Comparison of ENCODE assay signal across 26 cellular contexts in genomic region chr9:71096431-71097108, GRCh38. TPM values are rescaled to one million over a fixed set of nuclear protein-coding genes. Genes with fewer than 3 reads are reported as not detected.
DNase-seq lines count a peak whose midpoint lies in the region; ATAC-seq and TF ChIP-seq lines count a peak whose summit lies in the region.
"Had no signal": no experiment of that assay in that cellular context is flagged by ENCODE, and none has a peak within 500 bp of the region (broad histone marks: within the 10 kb centered on the region; RNA-seq: fewer than 3 reads in every experiment).

No MANE protein-coding gene starts in this region.

- no peak overlapping the region for H2AFZ ChIP-seq in GM23338

- no peaks in the 10 kb centered on the region for H3K9me2 ChIP-seq in GM23338 (ENCODE audit: insufficient read depth)

- peaks cover 2% of the 10 kb centered on the region; the same call in 1 of the 2 replicates for H3K79me2 ChIP-seq in GM23338 (replicated peaks; ENCODE audit: insufficient read depth)

- H3K27me3 ChIP-seq in GM23338 (ENCODE audit: insufficient read depth) (no peaks in the 10 kb centered on the region), right lobe of liver (no peaks in the 10 kb centered on the region), testis (no peaks in the 10 kb centered on the region), foreskin keratinocyte (peaks cover 5% of the 10 kb centered on the region)
- H3K27me3 ChIP-seq: suprapubic skin, uterus had no signal

- ATAC-seq in GM23338, result no peak
- ATAC-seq in WTC11, result no peak
- ATAC-seq in right lobe of liver, result peak; percentile 81 to 90 (median 86)
- no peak for ATAC-seq in foreskin keratinocyte
- ATAC-seq: SK-N-SH treated with all-trans-retinoic acid at 6 μM for 48 hours; stimulated activated effector memory CD8-positive, alpha-beta T cell treated with anti-CD3 and anti-CD28 coated beads, Interleukin-12 subunit alpha, Interleukin-12 subunit beta, amount 100 ng/mL, for 72 hours had no signal

- TF ChIP-seq CTCF in GM23338 (conservative IDR thresholded peaks at IDR 0.05; ENCODE audit: low read depth in 2 of 2) (no peak), WTC11 (IDR thresholded peaks at IDR 0.05) (no peak), right lobe of liver (IDR thresholded peaks at IDR 0.05) (peak in 1 of 4 donors; percentile 28), testis (IDR thresholded peaks at IDR 0.05) (no peak), foreskin keratinocyte (conservative IDR thresholded peaks at IDR 0.05) (no peak)

- POLR2A ChIA-PET in WTC11 (lab: Charles Lee), result no interaction called here

- peak overlapping the region; percentile 77 for H3K27ac Mint-ChIP-seq in GM23338
- peak overlapping the region; percentile 60; the same call in 1 of the 2 replicates for H3K27ac Mint-ChIP-seq in WTC11
- H3K27ac Mint-ChIP-seq: activated naive CD4-positive, alpha-beta T cell treated with anti-CD3 and anti-CD28 coated beads, Interleukin-2, amount 10 ng/mL, durations not matched to agents 7 days and 5 days; CD4-positive, CD25-positive, alpha-beta regulatory T cell; dendritic cell treated with granulocyte-macrophage colony-stimulating factor and Interleukin-4, amounts not matched to agents 40 ng/mL and 50 ng/mL, for 4 days; HFFc6; memory B cell; naive B cell; stimulated activated effector memory CD8-positive, alpha-beta T cell treated with anti-CD3 and anti-CD28 coated beads, Interleukin-12 subunit alpha, Interleukin-12 subunit beta, amount 100 ng/mL, for 72 hours had no signal

- H3K4me1 Mint-ChIP-seq in GM23338, result peaks cover 16% of the 10 kb centered on the region
- peaks cover 14% of the 10 kb centered on the region for H3K4me1 Mint-ChIP-seq in WTC11
- H3K4me1 Mint-ChIP-seq: activated naive CD4-positive, alpha-beta T cell treated with anti-CD3 and anti-CD28 coated beads, Interleukin-2, amount 10 ng/mL, durations not matched to agents 7 days and 5 days; CD4-positive, CD25-positive, alpha-beta regulatory T cell; memory B cell; naive B cell; stimulated activated effector memory CD8-positive, alpha-beta T cell treated with anti-CD3 and anti-CD28 coated beads, Interleukin-12 subunit alpha, Interleukin-12 subunit beta, amount 100 ng/mL, for 72 hours had no signal

- no peak overlapping the region for H3K4me2 ChIP-seq in GM23338
- H3K4me2 ChIP-seq: smooth muscle cell had no signal

- H3K36me3 ChIP-seq in GM23338 (ENCODE audit: insufficient read depth) (no peaks in the 10 kb centered on the region), right lobe of liver (no peaks in the 10 kb centered on the region), testis (ENCODE audit: low read depth, missing control alignments) (no peaks in the 10 kb centered on the region)
- H3K36me3 ChIP-seq: suprapubic skin, uterus had no signal

- H3F3A ChIP-seq in GM23338 (replicated peaks; ENCODE audit: low read depth), result no peaks in the 10 kb centered on the region

- H3K27me3 Mint-ChIP-seq in GM23338 (ENCODE audit: insufficient read depth, low read depth, poor library complexity) (no peaks in the 10 kb centered on the region), WTC11 (ENCODE audit: low read depth) (no peaks in the 10 kb centered on the region)
- H3K27me3 Mint-ChIP-seq: activated naive CD4-positive, alpha-beta T cell treated with anti-CD3 and anti-CD28 coated beads, Interleukin-2, amount 10 ng/mL, durations not matched to agents 7 days and 5 days; CD4-positive, CD25-positive, alpha-beta regulatory T cell; dendritic cell treated with granulocyte-macrophage colony-stimulating factor and Interleukin-4, amounts not matched to agents 40 ng/mL and 50 ng/mL, for 4 days; memory B cell; naive B cell had no signal

- no peaks in the 10 kb centered on the region for H3K9me3 ChIP-seq in right lobe of liver
- H3K9me3 ChIP-seq in testis, result no peaks in the 10 kb centered on the region
- H3K9me3 ChIP-seq: suprapubic skin, uterus had no signal

- WGBS in right lobe of liver (ENCODE audit: insufficient coverage, low coverage, low lambda C conversion rate, missing lambda C conversion rate), result 21% methylated on average over 3 of the region's 5 CpGs
- 30 to 44% methylated on average over 5 of the region's 5 CpGs for whole genome bisulfite sequencing in testis, 2 donors

- intact Hi-C loops in right lobe of liver (cut with DNase I), result no loop called here
- intact Hi-C loops in testis (cut with DNase I; ENCODE audit: low total_unique reads), result no loop called here

- CTCF ChIA-PET in WTC11 (lab: Charles Lee), result no interaction called here

- H3K4me3 Mint-ChIP-seq in GM23338 (no peak overlapping the region), WTC11 (no peak overlapping the region)
- H3K4me3 Mint-ChIP-seq: activated naive CD4-positive, alpha-beta T cell treated with anti-CD3 and anti-CD28 coated beads, Interleukin-2, amount 10 ng/mL, durations not matched to agents 7 days and 5 days; CD4-positive, CD25-positive, alpha-beta regulatory T cell; dendritic cell treated with granulocyte-macrophage colony-stimulating factor and Interleukin-4, amounts not matched to agents 40 ng/mL and 50 ng/mL, for 4 days; HFFc6; memory B cell; naive B cell; stimulated activated effector memory CD8-positive, alpha-beta T cell treated with anti-CD3 and anti-CD28 coated beads, Interleukin-12 subunit alpha, Interleukin-12 subunit beta, amount 100 ng/mL, for 72 hours had no signal

- no peak overlapping the region for H3K4me3 ChIP-seq in GM23338
- peak overlapping the region in 1 of 3 donors; percentile 24 for H3K4me3 ChIP-seq in right lobe of liver
- peak overlapping the region in 1 of 2 donors; percentile 5 for H3K4me3 ChIP-seq in testis
- H3K4me3 ChIP-seq: smooth muscle cell, suprapubic skin, uterus had no signal

- DNase-seq in GM23338 (ENCODE audit: low spot score) (no peak), WTC11 (ENCODE audit: low spot score) (no peak), right lobe of liver (peak; percentile 78 to 92 (median 83)), testis (peak; percentile 87), RPMI8226 (no peak), foreskin keratinocyte (no peak)
- no peak for DNase-seq in stimulated activated CD4-positive, alpha-beta T cell treated with anti-CD3 and anti-CD28 coated beads, Interleukin-1b, Interleukin-23, amount 100 ng/mL, for 48 hours
- DNase-seq: activated naive CD4-positive, alpha-beta T cell treated with anti-CD3 and anti-CD28 coated beads, Interleukin-2, amount 10 ng/mL, durations not matched to agents 7 days and 5 days; CD4-positive, CD25-positive, alpha-beta regulatory T cell; GDM1; HFFc6; KG1; MV-4-11; naive B cell; NCI-H1694 treated with DMSO at 0.1 percent for 48 hours; NCI-H526; stimulated activated CD4-positive, alpha-beta T cell treated with anti-CD3 and anti-CD28 coated beads, Interleukin-2, amount 100 ng/mL, for 48 hours; uterus had no signal

- H3K9me3 Mint-ChIP-seq in GM23338 (no peaks in the 10 kb centered on the region), WTC11 (peaks cover 6% of the 10 kb centered on the region)
- H3K9me3 Mint-ChIP-seq: activated naive CD4-positive, alpha-beta T cell treated with anti-CD3 and anti-CD28 coated beads, Interleukin-2, amount 10 ng/mL, durations not matched to agents 7 days and 5 days; dendritic cell treated with granulocyte-macrophage colony-stimulating factor and Interleukin-4, amounts not matched to agents 40 ng/mL and 50 ng/mL, for 4 days; HFFc6; naive B cell; stimulated activated effector memory CD8-positive, alpha-beta T cell treated with anti-CD3 and anti-CD28 coated beads, Interleukin-12 subunit alpha, Interleukin-12 subunit beta, amount 100 ng/mL, for 72 hours had no signal

- H3K27ac ChIP-seq in GM23338 (ENCODE audit: low read depth), result no peak overlapping the region
- H3K27ac ChIP-seq in right lobe of liver, result peak overlapping the region; percentile 33 to 80 (median 70)
- peak overlapping the region; percentile 31 to 39 for H3K27ac ChIP-seq in testis
- no peak overlapping the region for H3K27ac ChIP-seq in foreskin keratinocyte
- H3K27ac ChIP-seq: suprapubic skin, uterus had no signal

- no peaks in the 10 kb centered on the region for H4K20me1 ChIP-seq in GM23338 (replicated peaks; ENCODE audit: insufficient read depth)

- H3K4me1 ChIP-seq in GM23338 (ENCODE audit: insufficient read depth), result no peaks in the 10 kb centered on the region
- H3K4me1 ChIP-seq in right lobe of liver, result peaks cover 0 to 37% (median 9%) of the 10 kb centered on the region in 4 donors
- H3K4me1 ChIP-seq in testis, result no peaks in the 10 kb centered on the region
- no peaks in the 10 kb centered on the region for H3K4me1 ChIP-seq in foreskin keratinocyte
- H3K4me1 ChIP-seq: suprapubic skin, uterus had no signal

- TF ChIP-seq POLR2A in right lobe of liver (IDR thresholded peaks at IDR 0.05) (peak; percentile 49), testis (IDR thresholded peaks at IDR 0.05) (no peak)

- H3K36me3 Mint-ChIP-seq in GM23338 (ENCODE audit: low read depth) (peaks cover 7% of the 10 kb centered on the region; the same call in 2 of the 3 replicates), WTC11 (no peaks in the 10 kb centered on the region; the same call in 1 of the 2 replicates)
- H3K36me3 Mint-ChIP-seq: activated naive CD4-positive, alpha-beta T cell treated with anti-CD3 and anti-CD28 coated beads, Interleukin-2, amount 10 ng/mL, durations not matched to agents 7 days and 5 days; CD4-positive, CD25-positive, alpha-beta regulatory T cell; memory B cell; naive B cell; stimulated activated effector memory CD8-positive, alpha-beta T cell treated with anti-CD3 and anti-CD28 coated beads, Interleukin-12 subunit alpha, Interleukin-12 subunit beta, amount 100 ng/mL, for 72 hours had no signal

TF ChIP-seq in GM23338, 12 proteins besides CTCF, POLR2A, EP300 and RAD21 (continues in another document):
- TF ChIP-seq EZH2phosphoT487 (IDR thresholded peaks at IDR 0.05; ENCODE audit: unreplicated experiment) (no peak), NANOG (IDR thresholded peaks at IDR 0.05; ENCODE audit: borderline replicate concordance) (no peak), CREB1 (CRISPR knock-in tag; IDR thresholded peaks at IDR 0.05; ENCODE audit: low read depth) (no peak), ZNF331 (CRISPR knock-in tag; IDR thresholded peaks at IDR 0.05; ENCODE audit: low read depth) (no peak)

TF ChIP-seq in WTC11, 78 proteins besides CTCF, POLR2A, EP300 and RAD21:
- TF ChIP-seq GABPB1 (CRISPR knock-in tag; IDR thresholded peaks at IDR 0.05), result peak; percentile 79
- TF ChIP-seq MYBL2 (CRISPR knock-in tag; IDR thresholded peaks at IDR 0.05), result no peak
- TF ChIP-seq FOXP1 (CRISPR knock-in tag; IDR thresholded peaks at IDR 0.05; ENCODE audit: borderline replicate concordance), result no peak
- TF ChIP-seq NR2C2 (CRISPR knock-in tag; IDR thresholded peaks at IDR 0.05), result no peak
- TF ChIP-seq RORB (CRISPR knock-in tag; IDR thresholded peaks at IDR 0.05), result no peak
- no peak for TF ChIP-seq NR1H2 (CRISPR knock-in tag; IDR thresholded peaks at IDR 0.05)

RNA-seq across cellular contexts. Expression of gene TRPM3, which starts 24.9 kb away (rescaled TPM):
- 6.0 and 8.2 TPM in 2 replicates for total RNA-seq in GM23338 (2014; rRNA removed; shearing (Covaris generic))
- polyA plus RNA-seq in GM23338 (2016; fragmentation: Nextera tagmentation; extraction: Ambion mirVana) (1.2 and 2.8 TPM in 2 replicates), testis (ENCODE audit: insufficient read depth, low read depth, low replicate concordance) (4.1 TPM), foreskin keratinocyte (not detected in 2 replicates)
- total RNA-seq in WTC11 (2021) (5.4 to 7.5 TPM (median 5.5 TPM) in 3 replicates), right lobe of liver (under 1 TPM; 0.26 to 0.56 (median 0.39) TPM), testis (10 to 100 TPM; 43.9 to 54.3 TPM), foreskin keratinocyte (not detected in 2 replicates)
- total RNA-seq: bronchial epithelial cell; CD4-positive, CD25-positive, alpha-beta regulatory T cell; glomerular endothelial cell; smooth muscle cell had no signal
- polyA plus RNA-seq: CD4-positive, CD25-positive, alpha-beta regulatory T cell; smooth muscle cell had no signal

Comparison
In these comparisons a context has a peak if more than half of its experiments do, and no peak if none do; other contexts are left out.
1. ATAC-seq: peak in right lobe of liver (4 of 4); none in GM23338 (single experiment), WTC11 (single experiment) and foreskin keratinocyte (single experiment).
2. DNase-seq: peak in right lobe of liver (3 of 3) and testis (single experiment); none in GM23338 (single experiment), WTC11 (single experiment), RPMI8226 (single experiment), stimulated activated CD4-positive, alpha-beta T cell treated with anti-CD3 and anti-CD28 coated beads, Interleukin-1b, Interleukin-23, amount 100 ng/mL, for 48 hours (single experiment) and foreskin keratinocyte (0 of 2).
3. H3K27ac ChIP-seq: peak in right lobe of liver (3 of 3) and testis (2 of 2); none in GM23338 (single experiment) and foreskin keratinocyte (single experiment).